In genomic region chr5:140043508-140043872, GRCh38 we compare ENCODE assay signal across 8 cellular contexts. TPM values are rescaled to one million over a fixed set of nuclear protein-coding genes. Genes with fewer than 3 reads are reported as not detected.
DNase-seq lines count a peak whose midpoint lies in the region; ATAC-seq and TF ChIP-seq lines count a peak whose summit lies in the region.

No MANE protein-coding gene starts in this region.

- peak overlapping the region; percentile 72 for H3K4me3 ChIP-seq in WERI-Rb-1 (ENCODE audit: low read depth, low read length)
- H3K4me3 ChIP-seq in fibroblast of pulmonary artery (replicated peaks; ENCODE audit: low read depth, low read length) = peak overlapping the region; percentile 54

- TF ChIP-seq CTCF in WERI-Rb-1 (IDR thresholded peaks at IDR 0.05; ENCODE audit: low read depth, low read length) (0 out of 2 replicates have a peak, but pooled peaks have one; percentile 18), fibroblast of pulmonary artery (IDR thresholded peaks at IDR 0.05; ENCODE audit: low read length, missing control alignments) (no peak), omental fat pad (IDR thresholded peaks at IDR 0.05) (no peak)

- no peaks in the 10 kb centered on the region for H3K36me3 ChIP-seq in WERI-Rb-1

- peaks cover 63% of the 10 kb centered on the region for H3K27me3 Mint-ChIP-seq in activated CD8-positive, alpha-beta memory T cell treated with anti-CD3 and anti-CD28 coated beads, Interleukin-2, amount 10 ng/mL, durations not matched to agents 7 days and 5 days

- ATAC-seq in activated CD8-positive, alpha-beta memory T cell treated with anti-CD3 and anti-CD28 coated beads, Interleukin-2, amount 10 ng/mL, durations not matched to agents 7 days and 5 days = no peak
- ATAC-seq in HG03103 (IDR thresholded peaks at IDR 0.05; ENCODE audit: low read depth, unreplicated experiment) (peak; percentile 17), omental fat pad (ENCODE audit: low FRiP score) (peak; percentile 9)

- peak overlapping the region; percentile 67 for H3K4me3 Mint-ChIP-seq in activated CD8-positive, alpha-beta memory T cell treated with anti-CD3 and anti-CD28 coated beads, Interleukin-2, amount 10 ng/mL, durations not matched to agents 7 days and 5 days

- no peaks in the 10 kb centered on the region for H3K9me3 Mint-ChIP-seq in activated CD8-positive, alpha-beta memory T cell treated with anti-CD3 and anti-CD28 coated beads, Interleukin-2, amount 10 ng/mL, durations not matched to agents 7 days and 5 days (ENCODE audit: low read depth)

- no peaks in the 10 kb centered on the region for H3K9me3 ChIP-seq in WERI-Rb-1 (ENCODE audit: severe bottlenecking)

- peaks cover 21% of the 10 kb centered on the region for H3K4me1 Mint-ChIP-seq in activated CD8-positive, alpha-beta memory T cell treated with anti-CD3 and anti-CD28 coated beads, Interleukin-2, amount 10 ng/mL, durations not matched to agents 7 days and 5 days

- H3K36me3 Mint-ChIP-seq in activated CD8-positive, alpha-beta memory T cell treated with anti-CD3 and anti-CD28 coated beads, Interleukin-2, amount 10 ng/mL, durations not matched to agents 7 days and 5 days = peaks cover 2% of the 10 kb centered on the region

- no peak overlapping the region; the same call in 1 of the 2 replicates for H3K27ac ChIP-seq in WERI-Rb-1

- DNase-seq in activated CD8-positive, alpha-beta memory T cell treated with anti-CD3 and anti-CD28 coated beads, Interleukin-2, amount 10 ng/mL, durations not matched to agents 7 days and 5 days = no peak
- no peak for DNase-seq in activated CD8-positive, alpha-beta memory T cell treated with anti-CD3 and anti-CD28 coated beads, Interleukin-2, amount 50 U/mL, for 48 hours
- DNase-seq in WERI-Rb-1 = peak; percentile 71
- no peak for DNase-seq in fibroblast of pulmonary artery (ENCODE audit: low read depth)
- no peak for DNase-seq in omental fat pad (ENCODE audit: low spot score)
- no peak for DNase-seq in NCI-H1436 treated with DMSO at 0.1 percent for 48 hours (lab: John Stamatoyannopoulos, UW)
- no peak for DNase-seq in HCEC 1CT

- no peak overlapping the region for H3K27ac Mint-ChIP-seq in activated CD8-positive, alpha-beta memory T cell treated with anti-CD3 and anti-CD28 coated beads, Interleukin-2, amount 10 ng/mL, durations not matched to agents 7 days and 5 days

- CTCF ChIA-PET in activated CD8-positive, alpha-beta memory T cell treated with anti-CD3 and anti-CD28 coated beads, Interleukin-2, amount 10 ng/mL, durations not matched to agents 7 days and 5 days (lab: Charles Lee) = interaction anchor here (0.8 to 1.6 kb wide), 10 partner anchors 9 to 277 kb away, joined by 3 to 5 read pairs (median 4); no protein-coding TSS in a partner anchor

- no peaks in the 10 kb centered on the region for H3K27me3 ChIP-seq in WERI-Rb-1 (ENCODE audit: insufficient read depth, low read depth, severe bottlenecking)

RNA-seq across cellular contexts. Expression of gene NRG2, which starts 0.4 kb away (rescaled TPM):
- total RNA-seq in activated CD8-positive, alpha-beta memory T cell treated with anti-CD3 and anti-CD28 coated beads, Interleukin-2, amount 10 ng/mL, durations not matched to agents 7 days and 5 days = under 1 TPM in 1 of 2 experiments, not detected in 1; 0.42 TPM
- 10 to 100 TPM in 1 of 4 donors, 1 to 10 TPM in 3; 2.3 to 16.9 (median 5.9) TPM for total RNA-seq in omental fat pad
